In genomic region chr3:110855207-110855606, GRCh38 we compare ENCODE assay signal across 3 cellular contexts.
"Had no signal": no experiment of that assay in that cellular context is flagged by ENCODE, and none has a peak within 500 bp of the region (broad histone marks: within the 10 kb centered on the region; RNA-seq: fewer than 3 reads in every experiment).

No MANE protein-coding gene starts in this region.

- ATAC-seq: GM12878 had no signal

- DNase-seq: GDM1, GF-D8 had no signal

- H3K4me3 ChIP-seq: GM12878 had no signal
